ENCODE assay signal across 19 cellular contexts in the genomic region with DNA sequence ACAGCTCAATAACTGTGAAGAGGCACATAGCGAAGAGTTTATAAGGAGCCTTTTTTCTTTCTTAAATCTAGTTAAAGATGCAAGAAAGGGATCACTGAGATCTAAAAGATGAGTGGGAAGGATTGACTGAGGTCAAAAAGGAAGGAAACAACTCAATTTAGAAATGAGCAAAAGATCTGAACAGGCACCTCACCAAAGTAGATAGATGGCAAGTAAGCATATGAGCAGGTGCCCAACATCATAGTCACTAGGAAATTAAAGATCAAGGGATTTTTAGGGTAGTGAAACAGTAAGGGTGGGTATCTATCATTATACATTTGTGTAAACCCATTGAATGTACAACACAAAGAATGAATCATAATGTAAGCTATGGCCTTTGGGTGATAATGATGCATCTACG. TPM values are rescaled to one million over a fixed set of nuclear protein-coding genes. Genes with fewer than 3 reads are reported as not detected.
DNase-seq lines count a peak whose midpoint lies in the region; ATAC-seq and TF ChIP-seq lines count a peak whose summit lies in the region.
"Had no signal": no experiment of that assay in that cellular context is flagged by ENCODE, and none has a peak within 500 bp of the region (broad histone marks: within the 10 kb centered on the region; RNA-seq: fewer than 3 reads in every experiment).

No MANE protein-coding gene starts in this region.

- H3K9me3 ChIP-seq in muscle layer of colon (ENCODE audit: low read length) (no peaks in the 10 kb centered on the region), transverse colon (no peaks in the 10 kb centered on the region)
- H3K9me3 ChIP-seq: A549, Caco-2 had no signal

- no peak for TF ChIP-seq EP300 in transverse colon (IDR thresholded peaks at IDR 0.05; ENCODE audit: low read depth)

- H3K4me1 ChIP-seq in muscle layer of colon (ENCODE audit: insufficient read depth, low read length) = peaks cover 22% of the 10 kb centered on the region
- H3K4me1 ChIP-seq in transverse colon = peaks cover 7 to 22% (median 11%) of the 10 kb centered on the region in 4 donors
- H3K4me1 ChIP-seq: A549, Caco-2 had no signal

- peak overlapping the region; percentile 15 for H3K27ac Mint-ChIP-seq in activated naive CD4-positive, alpha-beta T cell treated with anti-CD3 and anti-CD28 coated beads, Interleukin-2, amount 50 U/mL, for 24 hours
- no peak overlapping the region for H3K27ac Mint-ChIP-seq in activated naive CD4-positive, alpha-beta T cell treated with anti-CD3 and anti-CD28 coated beads, Interleukin-2, amount 10 ng/mL, durations not matched to agents 7 days and 5 days
- H3K27ac Mint-ChIP-seq: B cell; CD4-positive, alpha-beta T cell; CD8-positive, alpha-beta T cell had no signal

- H3K4me1 Mint-ChIP-seq in activated naive CD4-positive, alpha-beta T cell treated with anti-CD3 and anti-CD28 coated beads, Interleukin-2, amount 50 U/mL, for 24 hours = peaks cover 7% of the 10 kb centered on the region
- peaks cover 5% of the 10 kb centered on the region for H3K4me1 Mint-ChIP-seq in activated naive CD4-positive, alpha-beta T cell treated with anti-CD3 and anti-CD28 coated beads, Interleukin-2, amount 10 ng/mL, durations not matched to agents 7 days and 5 days

- WGBS in transverse colon (ENCODE audit: low coverage in 1 of 2), 2 donors = 91 to 100% methylated on average over 2 of the region's 2 CpGs

- no peak for ATAC-seq in HG03095 (IDR thresholded peaks at IDR 0.05; ENCODE audit: unreplicated experiment)
- ATAC-seq: A549; CD8-positive, alpha-beta T cell had no signal

- peak overlapping the region; percentile 70 for H3K27ac ChIP-seq in muscle layer of colon (ENCODE audit: low read depth, low read length)
- H3K27ac ChIP-seq in transverse colon = peak overlapping the region; percentile 69 to 76 (median 71)
- H3K27ac ChIP-seq: 22Rv1; A549; BLaER1 treated with 17β-estradiol and CSF1 and Interleukin-3, amounts not matched to agents 10 nM and 100 nM; C4-2B had no signal

- in situ Hi-C loops in transverse colon (cut with MboI; ENCODE audit: low pct_ligation_motif_present in 1 of 4, low pct_unique_long_range_greater_than_20kb in 1 of 4, low sequenced_read_pairs in 3 of 4) = no loop called here

- H3K27me3 Mint-ChIP-seq in activated naive CD4-positive, alpha-beta T cell treated with anti-CD3 and anti-CD28 coated beads, Interleukin-2, amount 50 U/mL, for 24 hours = no peaks in the 10 kb centered on the region
- H3K27me3 Mint-ChIP-seq in activated naive CD4-positive, alpha-beta T cell treated with anti-CD3 and anti-CD28 coated beads, Interleukin-2, amount 10 ng/mL, durations not matched to agents 7 days and 5 days = peaks cover 15% of the 10 kb centered on the region
- H3K27me3 Mint-ChIP-seq: CD4-positive, alpha-beta T cell had no signal

- TF ChIP-seq POLR2A in transverse colon (IDR thresholded peaks at IDR 0.05) = no peak

- H3K36me3 ChIP-seq in muscle layer of colon (ENCODE audit: insufficient read depth, low read length) (no peaks in the 10 kb centered on the region), transverse colon (no peaks in the 10 kb centered on the region)
- H3K36me3 ChIP-seq: BLaER1 treated with 17β-estradiol and CSF1 and Interleukin-3, amounts not matched to agents 10 nM and 100 nM had no signal

- H3K4me3 ChIP-seq in muscle layer of colon (ENCODE audit: low read depth in 1 of 2, low read length in 2 of 2) (no peak overlapping the region), transverse colon (no peak overlapping the region)
- H3K4me3 ChIP-seq: A549; BLaER1 treated with 17β-estradiol and CSF1 and Interleukin-3, amounts not matched to agents 10 nM and 100 nM had no signal

- CTCF ChIA-PET in activated naive CD4-positive, alpha-beta T cell treated with anti-CD3 and anti-CD28 coated beads, Interleukin-2, amount 10 ng/mL, durations not matched to agents 7 days and 5 days (lab: Charles Lee) = no interaction called here

- no peak for TF ChIP-seq CTCF in transverse colon (IDR thresholded peaks at IDR 0.05)

- no peaks in the 10 kb centered on the region for H3K36me3 Mint-ChIP-seq in activated naive CD4-positive, alpha-beta T cell treated with anti-CD3 and anti-CD28 coated beads, Interleukin-2, amount 50 U/mL, for 24 hours
- H3K36me3 Mint-ChIP-seq in activated naive CD4-positive, alpha-beta T cell treated with anti-CD3 and anti-CD28 coated beads, Interleukin-2, amount 10 ng/mL, durations not matched to agents 7 days and 5 days = peaks cover 3% of the 10 kb centered on the region
- H3K36me3 Mint-ChIP-seq: CD8-positive, alpha-beta T cell had no signal

- DNase-seq in activated naive CD4-positive, alpha-beta T cell treated with anti-CD3 and anti-CD28 coated beads, Interleukin-2, amount 10 ng/mL, durations not matched to agents 7 days and 5 days = no peak
- no peak for DNase-seq in transverse colon
- DNase-seq in pons (ENCODE audit: low spot score) = no peak
- DNase-seq in NCI-H2029 (lab: John Stamatoyannopoulos, UW) = no peak
- DNase-seq: AML-193; Caco-2; Calu3; CD4-positive, alpha-beta T cell; CD8-positive, alpha-beta T cell; DMS79 treated with DMSO at 0.1 percent for 48 hours; GF-D8 had no signal

- no peak overlapping the region for H3K4me3 Mint-ChIP-seq in activated naive CD4-positive, alpha-beta T cell treated with anti-CD3 and anti-CD28 coated beads, Interleukin-2, amount 50 U/mL, for 24 hours
- H3K4me3 Mint-ChIP-seq in activated naive CD4-positive, alpha-beta T cell treated with anti-CD3 and anti-CD28 coated beads, Interleukin-2, amount 10 ng/mL, durations not matched to agents 7 days and 5 days = no peak overlapping the region
- H3K4me3 Mint-ChIP-seq: B cell; CD4-positive, alpha-beta T cell; CD8-positive, alpha-beta T cell had no signal

- peaks cover 4% of the 10 kb centered on the region for H3K9me3 Mint-ChIP-seq in activated naive CD4-positive, alpha-beta T cell treated with anti-CD3 and anti-CD28 coated beads, Interleukin-2, amount 50 U/mL, for 24 hours
- peaks cover 15% of the 10 kb centered on the region for H3K9me3 Mint-ChIP-seq in activated naive CD4-positive, alpha-beta T cell treated with anti-CD3 and anti-CD28 coated beads, Interleukin-2, amount 10 ng/mL, durations not matched to agents 7 days and 5 days

- intact Hi-C loops in transverse colon (cut with DNase I; ENCODE audit: low total_unique reads) = no loop called here

- H3K27me3 ChIP-seq in muscle layer of colon (ENCODE audit: control insufficient read depth in 1 of 2, insufficient read depth in 2 of 2, low read length in 2 of 2) (no peaks in the 10 kb centered on the region), transverse colon (no peaks in the 10 kb centered on the region)
- H3K27me3 ChIP-seq: BLaER1 treated with 17β-estradiol and CSF1 and Interleukin-3, amounts not matched to agents 10 nM and 100 nM had no signal

- H3K9ac ChIP-seq in muscle layer of colon (ENCODE audit: low read length) = no peak overlapping the region
- H3K9ac ChIP-seq: BLaER1 treated with 17β-estradiol and CSF1 and Interleukin-3, amounts not matched to agents 10 nM and 100 nM had no signal

RNA-seq across cellular contexts. Expression of a gene that starts 44.6 kb away (rescaled TPM):
- total RNA-seq in transverse colon = 10 to 100 TPM in 3 of 4 donors, 1 to 10 TPM in 1; 9.7 to 63.1 (median 14.4) TPM
